20 cellular contexts compared by ENCODE assay signal in genomic region chr3:37773925-37774324, GRCh38.
DNase-seq lines count a peak whose midpoint lies in the region; ATAC-seq and TF ChIP-seq lines count a peak whose summit lies in the region.
"Had no signal": no experiment of that assay in that cellular context is flagged by ENCODE, and none has a peak within 500 bp of the region (broad histone marks: within the 10 kb centered on the region; RNA-seq: fewer than 3 reads in every experiment).

No MANE protein-coding gene starts in this region.

- H3K4me1 ChIP-seq in heart left ventricle (peaks cover 3 to 54% (median 40%) of the 10 kb centered on the region in 12 donors), right atrium auricular region (peaks cover 0 to 49% of the 10 kb centered on the region in 2 donors), left ventricle myocardium inferior (peaks cover 63% of the 10 kb centered on the region), lung (ENCODE audit: control insufficient read depth in 2 of 2, insufficient read depth in 2 of 2, low read length in 2 of 2) (peaks cover 11 to 19% of the 10 kb centered on the region in 2 donors), body of pancreas (peaks cover 39% of the 10 kb centered on the region)
- H3K4me1 ChIP-seq: A549, BLaER1, Caco-2 had no signal

- TF ChIP-seq POLR2A in heart left ventricle (IDR thresholded peaks at IDR 0.05): no peak
- TF ChIP-seq POLR2A in body of pancreas (IDR thresholded peaks at IDR 0.05): no peak

- no peaks in the 10 kb centered on the region for H3K27me3 ChIP-seq in heart left ventricle
- no peaks in the 10 kb centered on the region for H3K27me3 ChIP-seq in right atrium auricular region
- H3K27me3 ChIP-seq in left ventricle myocardium inferior (ENCODE audit: low read depth): no peaks in the 10 kb centered on the region
- no peaks in the 10 kb centered on the region for H3K27me3 ChIP-seq in lung (ENCODE audit: control insufficient read depth, insufficient read depth)
- H3K27me3 ChIP-seq in body of pancreas: no peaks in the 10 kb centered on the region
- H3K27me3 ChIP-seq: BE2C, BLaER1 had no signal

- TF ChIP-seq CTCF in heart left ventricle (IDR thresholded peaks at IDR 0.05) (no peak), right atrium auricular region (IDR thresholded peaks at IDR 0.05) (no peak), left ventricle myocardium inferior (IDR thresholded peaks at IDR 0.05; ENCODE audit: borderline replicate concordance) (no peak), lung (IDR thresholded peaks at IDR 0.05; ENCODE audit: control extremely low read depth, extremely low read depth) (no peak), body of pancreas (IDR thresholded peaks at IDR 0.05) (no peak)

- H3K27ac ChIP-seq in heart left ventricle (peak overlapping the region in 9 of 12 donors; percentile 20 to 97 (median 93)), right atrium auricular region (no peak overlapping the region), left ventricle myocardium inferior (replicated peaks) (peak overlapping the region; percentile 93), lung (ENCODE audit: low read depth in 1 of 2, low read length in 1 of 2) (no peak overlapping the region), body of pancreas (no peak overlapping the region)
- H3K27ac ChIP-seq: 22Rv1, A549, BLaER1 had no signal

- DNase-seq in heart left ventricle (no peak), right atrium auricular region (ENCODE audit: low spot score) (no peak), left ventricle myocardium inferior (no peak), cardiac septum (ENCODE audit: low spot score) (no peak), lung (ENCODE audit: low spot score) (peak; percentile 18), putamen (ENCODE audit: low spot score) (peak; percentile 54), body of pancreas (no peak), mucosa of gallbladder (ENCODE audit: low spot score) (no peak)
- DNase-seq: AML-193; BE2C; C1 segment of cervical spinal cord; Caco-2; Calu3; CD4-positive, alpha-beta T cell; CD8-positive, alpha-beta T cell; DMS79 treated with DMSO at 0.1 percent for 48 hours; GF-D8 had no signal

- intact Hi-C loops in heart left ventricle (cut with DNase I) (loop anchor here in 1 of 10 donors (10.0 kb wide), 1 partner anchor 239 kb away; no protein-coding TSS in a partner anchor), left ventricle myocardium inferior (cut with micrococcal nuclease) (no loop called here), cardiac septum (cut with DNase I) (loop anchor here (5.0 kb wide), 1 partner anchor 247 kb away; no protein-coding TSS in a partner anchor), body of pancreas (cut with DNase I) (no loop called here)

- peaks cover 0 to 16% (median 7%) of the 10 kb centered on the region in 9 donors for H3K36me3 ChIP-seq in heart left ventricle
- H3K36me3 ChIP-seq in right atrium auricular region: no peaks in the 10 kb centered on the region
- H3K36me3 ChIP-seq in left ventricle myocardium inferior: peaks cover 26% of the 10 kb centered on the region
- H3K36me3 ChIP-seq in lung (ENCODE audit: control insufficient read depth in 2 of 2, insufficient read depth in 2 of 2, low read length in 2 of 2): peaks cover 0 to 7% of the 10 kb centered on the region in 2 donors
- no peaks in the 10 kb centered on the region for H3K36me3 ChIP-seq in body of pancreas (replicated peaks in 1 of 2; ENCODE audit: insufficient read depth in 1 of 2, low read depth in 2 of 2)
- H3K36me3 ChIP-seq: BE2C, BLaER1 had no signal

- H3K4me3 ChIP-seq in heart left ventricle (no peak overlapping the region), right atrium auricular region (no peak overlapping the region), left ventricle myocardium inferior (no peak overlapping the region), lung (no peak overlapping the region), body of pancreas (no peak overlapping the region)
- H3K4me3 ChIP-seq: A549, BLaER1 had no signal

- ATAC-seq in heart left ventricle (no peak), lung (ENCODE audit: insufficient read depth, low FRiP score) (no peak), body of pancreas (no peak)
- ATAC-seq: A549; CD8-positive, alpha-beta T cell had no signal

- H3K9me3 ChIP-seq in heart left ventricle: peaks cover 0 to 6% (median 0%) of the 10 kb centered on the region in 12 donors
- peaks cover 0 to 5% of the 10 kb centered on the region in 2 donors for H3K9me3 ChIP-seq in right atrium auricular region
- peaks cover 5% of the 10 kb centered on the region for H3K9me3 ChIP-seq in left ventricle myocardium inferior (replicated peaks)
- no peaks in the 10 kb centered on the region for H3K9me3 ChIP-seq in lung (ENCODE audit: control insufficient read depth in 2 of 2, insufficient read depth in 1 of 2, low read length in 1 of 2)
- no peaks in the 10 kb centered on the region for H3K9me3 ChIP-seq in body of pancreas
- H3K9me3 ChIP-seq: A549, BE2C had no signal

- WGBS in heart left ventricle, 4 donors: 82 to 86% (median 85%) methylated on average over 4 of the region's 4 CpGs
- WGBS in lung, 2 donors: 65 to 91% methylated on average over 4 of the region's 4 CpGs
- WGBS in body of pancreas, 2 donors: 91 to 95% methylated on average over 4 of the region's 4 CpGs

Comparison
In these comparisons a context has a peak if more than half of its experiments do, and no peak if none do; other contexts are left out.
1. H3K27ac ChIP-seq: peak in heart left ventricle (9 of 12) and left ventricle myocardium inferior (single experiment); none in right atrium auricular region (0 of 2), lung (0 of 2) and body of pancreas (0 of 4).
2. DNase-seq: peak in lung (single experiment) and putamen (single experiment); none in heart left ventricle (0 of 5), right atrium auricular region (single experiment), left ventricle myocardium inferior (single experiment), cardiac septum (single experiment), body of pancreas (0 of 4) and mucosa of gallbladder (single experiment).